17 cellular contexts compared by ENCODE assay signal in the genomic region with DNA sequence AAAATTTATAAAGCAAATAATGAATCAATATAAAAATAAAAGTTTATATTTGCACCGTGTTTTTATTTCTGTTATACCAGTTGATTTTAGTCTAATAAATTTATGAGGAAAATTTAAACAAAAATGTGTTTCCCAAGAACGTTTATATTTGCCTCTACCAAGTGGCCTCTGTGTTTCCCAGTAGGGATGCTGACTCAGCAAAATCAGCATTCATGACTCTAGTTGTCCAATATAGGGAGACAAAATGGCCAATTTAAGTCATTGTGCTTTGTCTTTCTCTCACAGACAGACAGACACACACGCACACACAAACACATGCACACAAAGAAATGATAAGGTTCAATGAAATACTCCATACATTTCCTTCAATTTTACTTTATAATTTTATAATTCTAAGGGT.
DNase-seq lines count a peak whose midpoint lies in the region; ATAC-seq and TF ChIP-seq lines count a peak whose summit lies in the region.
"Had no signal": no experiment of that assay in that cellular context is flagged by ENCODE, and none has a peak within 500 bp of the region (broad histone marks: within the 10 kb centered on the region; RNA-seq: fewer than 3 reads in every experiment).

No MANE protein-coding gene starts in this region.

- no peaks in the 10 kb centered on the region for H3K4me1 Mint-ChIP-seq in MCF 10A (ENCODE audit: insufficient read depth, unreplicated experiment)

- DNase-seq in MCF 10A (ENCODE audit: unreplicated experiment) = peak; percentile 4
- no peak for DNase-seq in breast epithelium (ENCODE audit: low spot score in 2 of 2)
- peak; percentile 4 for DNase-seq in NB4 (ENCODE audit: low read depth)
- peak; percentile 19 for DNase-seq in inferior parietal cortex (ENCODE audit: extremely low spot score)
- DNase-seq in hepatocyte (ENCODE audit: low spot score) = no peak
- DNase-seq: BE2C, DMS79 treated with DMSO at 0.1 percent for 48 hours, H9, HFFc6, MV-4-11, NCI-H1694, NCI-H2081, NCI-H446 treated with DMSO at 0.1 percent for 48 hours, NCI-H69 had no signal

- no peaks in the 10 kb centered on the region for H4K20me1 ChIP-seq in hepatocyte (ENCODE audit: insufficient read depth, poor library complexity, severe bottlenecking)

- no peaks in the 10 kb centered on the region for H3K9me3 Mint-ChIP-seq in MCF 10A (ENCODE audit: unreplicated experiment)
- H3K9me3 Mint-ChIP-seq: H9 had no signal

- H3K4me1 ChIP-seq in breast epithelium (no peaks in the 10 kb centered on the region), hepatocyte (ENCODE audit: insufficient read depth) (no peaks in the 10 kb centered on the region)
- H3K4me1 ChIP-seq: BE2C, SJCRH30 had no signal

- H3K27ac ChIP-seq in breast epithelium = no peak overlapping the region
- no peak overlapping the region for H3K27ac ChIP-seq in hepatocyte
- H3K27ac ChIP-seq: SJCRH30 had no signal

- no peak overlapping the region for H3K4me2 ChIP-seq in hepatocyte

- no TSS peak for BruUV-seq in MCF 10A (replicated peaks; lab: Mats Ljungman, UMichigan)

- no peak overlapping the region for H3K4me3 Mint-ChIP-seq in MCF 10A (ENCODE audit: unreplicated experiment)
- H3K4me3 Mint-ChIP-seq: H9, HFFc6 had no signal

- no peak overlapping the region for H3K27ac Mint-ChIP-seq in MCF 10A (ENCODE audit: low read depth, unreplicated experiment)
- H3K27ac Mint-ChIP-seq: H9, HFFc6 had no signal

- POLR2A ChIA-PET in MCF 10A (lab: Yijun Ruan, JAX) = no interaction called here

- no peaks in the 10 kb centered on the region for H3K79me2 ChIP-seq in hepatocyte

- peaks cover 63% of the 10 kb centered on the region for H3K27me3 Mint-ChIP-seq in MCF 10A (ENCODE audit: insufficient read depth, unreplicated experiment)

- 80% methylated on average over 3 of the region's 3 CpGs for WGBS in hepatocyte (ENCODE audit: low lambda C conversion rate, missing lambda C conversion rate)

- intact Hi-C loops in MCF 10A (cut with micrococcal nuclease) = no loop called here
- intact Hi-C loops in breast epithelium (cut with DNase I; ENCODE audit: low total_unique reads) = no loop called here

- TF ChIP-seq CTCF in MCF 10A (IDR thresholded peaks at IDR 0.05; ENCODE audit: unreplicated experiment) (no peak), breast epithelium (IDR thresholded peaks at IDR 0.05) (no peak), NB4 (IDR thresholded peaks at IDR 0.05; ENCODE audit: low read depth, low read length) (no peak), hepatocyte (IDR thresholded peaks at IDR 0.05; ENCODE audit: poor library complexity) (no peak)

- H3K4me3 ChIP-seq in breast epithelium = no peak overlapping the region
- no peak overlapping the region for H3K4me3 ChIP-seq in NB4 (ENCODE audit: low read depth, low read length)
- no peak overlapping the region for H3K4me3 ChIP-seq in hepatocyte
- H3K4me3 ChIP-seq: SJCRH30 had no signal

- H3K36me3 Mint-ChIP-seq in MCF 10A (ENCODE audit: insufficient read depth, unreplicated experiment) = no peaks in the 10 kb centered on the region

- no peak overlapping the region for H2AFZ ChIP-seq in hepatocyte

- H3K36me3 ChIP-seq in breast epithelium (no peaks in the 10 kb centered on the region), hepatocyte (replicated peaks; ENCODE audit: insufficient read depth, low read depth) (no peaks in the 10 kb centered on the region)
- H3K36me3 ChIP-seq: BE2C, SJCRH30 had no signal

- H3K27me3 ChIP-seq in breast epithelium (no peaks in the 10 kb centered on the region), hepatocyte (no peaks in the 10 kb centered on the region)
- H3K27me3 ChIP-seq: SJCRH30 had no signal

- TF ChIP-seq POLR2A in breast epithelium (IDR thresholded peaks at IDR 0.05) = no peak
- no peak for TF ChIP-seq POLR2A in NB4 (IDR thresholded peaks at IDR 0.05; ENCODE audit: extremely low read depth, insufficient read length)

- CTCF ChIA-PET in MCF 10A (lab: Yijun Ruan, JAX) = interaction anchor here (0.7 kb wide), 1 partner anchor 561 kb away, joined by 3 read pairs; no protein-coding TSS in a partner anchor

- H3K9me3 ChIP-seq in breast epithelium = no peaks in the 10 kb centered on the region
- no peaks in the 10 kb centered on the region for H3K9me3 ChIP-seq in hepatocyte (ENCODE audit: low read depth)
- H3K9me3 ChIP-seq: BE2C, SJCRH30 had no signal

- H3K9me2 ChIP-seq in hepatocyte (replicated peaks; ENCODE audit: insufficient read depth) = no peaks in the 10 kb centered on the region

- ATAC-seq in HG03159 (IDR thresholded peaks at IDR 0.05; ENCODE audit: unreplicated experiment) (no peak), GM21526 (IDR thresholded peaks at IDR 0.05; ENCODE audit: low FRiP score, unreplicated experiment) (no peak)

Comparison
In these comparisons a context has a peak if more than half of its experiments do, and no peak if none do; other contexts are left out.
1. DNase-seq: peak in MCF 10A (single experiment), NB4 (single experiment) and inferior parietal cortex (single experiment); none in breast epithelium (0 of 2) and hepatocyte (single experiment).